ENCODE assay signal across 24 cellular contexts in genomic region chr5:86757824-86758223, GRCh38.
A peak's percentile ranks its signal among the peaks of the same experiment; 100 is the strongest.
DNase-seq lines count a peak whose midpoint lies in the region; ATAC-seq, FAIRE-seq and TF ChIP-seq lines count a peak whose summit lies in the region.
"Had no signal": no experiment of that assay in that cellular context is flagged by ENCODE, and none has a peak within 500 bp of the region (broad histone marks: within the 10 kb centered on the region; RNA-seq: fewer than 3 reads in every experiment).

No MANE protein-coding gene starts in this region.

- ATAC-seq in HG03432 (IDR thresholded peaks at IDR 0.05; ENCODE audit: unreplicated experiment) (peak; percentile 74), K562 (no peak)
- ATAC-seq: activated naive CD8-positive, alpha-beta T cell treated with anti-CD3 and anti-CD28 coated beads, Interleukin-2, amount 50 U/mL, for 24 hours; heart left ventricle; lower lobe of right lung had no signal

- no peak for FAIRE-seq in K562 (lab: Jason Lieb, UNC)
- FAIRE-seq: D721Med had no signal

- no peak overlapping the region for H2AFZ ChIP-seq in K562 (ENCODE audit: low read depth, low read length)
- H2AFZ ChIP-seq: GM23248 had no signal

- H3K27me3 Mint-ChIP-seq in activated naive CD8-positive, alpha-beta T cell treated with anti-CD3 and anti-CD28 coated beads for 36 hours, result no peaks in the 10 kb centered on the region
- H3K27me3 Mint-ChIP-seq: activated naive CD8-positive, alpha-beta T cell treated with anti-CD3 and anti-CD28 coated beads, Interleukin-2, amount 50 U/mL, for 24 hours; B cell had no signal

- POLR2A ChIA-PET in K562 (lab: Yijun Ruan, JAX), result no interaction called here

- DNase-seq in OCI-M1 (lab: John Stamatoyannopoulos, UW) (peak; percentile 85), K562 (ENCODE audit: extremely low read depth in 1 of 4, low spot score in 3 of 4) (peak in 2 of 4 experiments; percentile 4), UCSD-AML1 (lab: John Stamatoyannopoulos, UW; ENCODE audit: unreplicated experiment) (no peak), WERI-Rb-1 (no peak)
- DNase-seq in activated CD4-positive, alpha-beta T cell treated with anti-CD3 and anti-CD28 coated beads, Interleukin-2, amount 50 U/mL, for 4 hours, result no peak
- no peak for DNase-seq in activated naive CD8-positive, alpha-beta T cell treated with anti-CD3 and anti-CD28 coated beads for 36 hours
- DNase-seq: activated CD4-positive, CD25-positive, alpha-beta regulatory T cell; activated naive CD8-positive, alpha-beta T cell treated with anti-CD3 and anti-CD28 coated beads, Interleukin-2, amount 50 U/mL, for 24 hours; caudate nucleus; effector CD8-positive, alpha-beta T cell; GM23248; heart left ventricle; immature natural killer cell; lower lobe of right lung; naive B cell; NCI-H146; Right ventricle myocardium superior; stimulated activated CD4-positive, alpha-beta T cell treated with anti-CD3 and anti-CD28 coated beads, Interleukin-4, amount 100 ng/mL, for 24 hours; T-helper 1 cell had no signal

- no peak overlapping the region for H3K4me3 Mint-ChIP-seq in activated naive CD8-positive, alpha-beta T cell treated with anti-CD3 and anti-CD28 coated beads for 36 hours
- H3K4me3 Mint-ChIP-seq: activated naive CD8-positive, alpha-beta T cell treated with anti-CD3 and anti-CD28 coated beads, Interleukin-2, amount 50 U/mL, for 24 hours; activated T-helper 1 cell treated with anti-CD3 and anti-CD28 coated beads, Interleukin-12 subunit alpha, Interleukin-12 subunit beta, Interleukin-2, Interleukin-4 antibody, amounts not matched to agents 30 ng/mL and 10 ng/mL and 1 ng/mL, durations not matched to agents 14 hours and 24 hours and 36 hours; B cell; immature natural killer cell; naive B cell had no signal

- no peak overlapping the region for H3K4me2 ChIP-seq in K562 (ENCODE audit: insufficient read depth, low read length)

- H3K27ac Mint-ChIP-seq in activated naive CD8-positive, alpha-beta T cell treated with anti-CD3 and anti-CD28 coated beads for 36 hours, result no peak overlapping the region
- H3K27ac Mint-ChIP-seq: activated naive CD8-positive, alpha-beta T cell treated with anti-CD3 and anti-CD28 coated beads, Interleukin-2, amount 50 U/mL, for 24 hours; activated T-helper 1 cell treated with anti-CD3 and anti-CD28 coated beads, Interleukin-12 subunit alpha, Interleukin-12 subunit beta, Interleukin-2, Interleukin-4 antibody, amounts not matched to agents 30 ng/mL and 10 ng/mL and 1 ng/mL, durations not matched to agents 14 hours and 24 hours and 36 hours; B cell; immature natural killer cell; naive B cell had no signal

- no peak overlapping the region for H3K27ac ChIP-seq in K562 (ENCODE audit: extremely low read depth, low read depth, low read length)
- H3K27ac ChIP-seq in WERI-Rb-1, result no peak overlapping the region
- H3K27ac ChIP-seq: GM23248, heart left ventricle, lower lobe of right lung, skin epidermis had no signal

- intact Hi-C loops in K562 (cut with micrococcal nuclease), result no loop called here

- peaks cover 2% of the 10 kb centered on the region for H3K9me3 Mint-ChIP-seq in activated naive CD8-positive, alpha-beta T cell treated with anti-CD3 and anti-CD28 coated beads for 36 hours
- H3K9me3 Mint-ChIP-seq: activated T-helper 1 cell treated with anti-CD3 and anti-CD28 coated beads, Interleukin-12 subunit alpha, Interleukin-12 subunit beta, Interleukin-2, Interleukin-4 antibody, amounts not matched to agents 30 ng/mL and 10 ng/mL and 1 ng/mL, durations not matched to agents 14 hours and 24 hours and 36 hours had no signal

- CTCF ChIA-PET in K562 (lab: Yijun Ruan, JAX; ENCODE audit: low intra/inter-chr PET ratio), result no interaction called here

- H3K4me3 ChIP-seq in K562 (no peak overlapping the region), WERI-Rb-1 (ENCODE audit: low read depth, low read length) (no peak overlapping the region)
- H3K4me3 ChIP-seq: GM23248, heart left ventricle, lower lobe of right lung, skin epidermis had no signal

- H3K9ac ChIP-seq in K562 (ENCODE audit: insufficient read depth in 1 of 2, low read depth in 2 of 2, low read length in 2 of 2), result no peak overlapping the region
- H3K9ac ChIP-seq: GM23248 had no signal

- no peaks in the 10 kb centered on the region for H3K79me2 ChIP-seq in K562 (ENCODE audit: control insufficient read depth, insufficient read depth, low read length)

- no peaks in the 10 kb centered on the region for H3K36me3 Mint-ChIP-seq in activated naive CD8-positive, alpha-beta T cell treated with anti-CD3 and anti-CD28 coated beads for 36 hours
- H3K36me3 Mint-ChIP-seq: immature natural killer cell, naive B cell had no signal

- H3K27me3 ChIP-seq in K562 (ENCODE audit: control insufficient read depth in 2 of 2, insufficient read depth in 2 of 2, low read length in 2 of 2), result no peaks in the 10 kb centered on the region
- no peaks in the 10 kb centered on the region for H3K27me3 ChIP-seq in WERI-Rb-1 (ENCODE audit: insufficient read depth, low read depth, severe bottlenecking)
- H3K27me3 ChIP-seq: heart left ventricle had no signal

- H4K20me1 ChIP-seq in K562 (replicated peaks; ENCODE audit: control insufficient read depth, insufficient read depth, low read length), result no peaks in the 10 kb centered on the region

- H3K36me3 ChIP-seq in K562 (ENCODE audit: control insufficient read depth, insufficient read depth, low read length), result no peaks in the 10 kb centered on the region
- H3K36me3 ChIP-seq in WERI-Rb-1, result no peaks in the 10 kb centered on the region
- H3K36me3 ChIP-seq: heart left ventricle, lower lobe of right lung had no signal

- no peaks in the 10 kb centered on the region for H3K4me1 Mint-ChIP-seq in activated naive CD8-positive, alpha-beta T cell treated with anti-CD3 and anti-CD28 coated beads for 36 hours
- H3K4me1 Mint-ChIP-seq: activated naive CD8-positive, alpha-beta T cell treated with anti-CD3 and anti-CD28 coated beads, Interleukin-2, amount 50 U/mL, for 24 hours; B cell; immature natural killer cell; naive B cell had no signal

- no TSS peak for BruUV-seq in K562 (replicated peaks; lab: Mats Ljungman, UMichigan)

- TF ChIP-seq EP300 in K562 (IDR thresholded peaks at IDR 0.05; ENCODE audit: low read length), result no peak

- no peaks in the 10 kb centered on the region for H3K9me3 ChIP-seq in K562 (replicated peaks; ENCODE audit: control insufficient read depth, insufficient read depth, low read depth, low read length)
- no peaks in the 10 kb centered on the region for H3K9me3 ChIP-seq in WERI-Rb-1 (ENCODE audit: severe bottlenecking)
- H3K9me3 ChIP-seq: heart left ventricle, lower lobe of right lung had no signal

- TF ChIP-seq CTCF in K562 (IDR thresholded peaks at IDR 0.05 in 2 of 3, conservative IDR thresholded peaks at IDR 0.05 in 1 of 3; ENCODE audit: insufficient read depth in 2 of 3, low read depth in 1 of 3, low read length in 3 of 3), result no peak
- TF ChIP-seq CTCF in WERI-Rb-1 (IDR thresholded peaks at IDR 0.05; ENCODE audit: low read depth, low read length), result no peak

- no peak for TF ChIP-seq RAD21 in K562 (CRISPR knock-in tag; conservative IDR thresholded peaks at IDR 0.05 in 1 of 2, IDR thresholded peaks at IDR 0.05 in 1 of 2)

- H3K9me1 ChIP-seq in K562 (ENCODE audit: control insufficient read depth, insufficient read depth, low read length), result no peaks in the 10 kb centered on the region

- H3K4me1 ChIP-seq in K562 (replicated peaks in 1 of 2; ENCODE audit: control insufficient read depth in 2 of 2, insufficient read depth in 2 of 2, low read length in 2 of 2), result no peaks in the 10 kb centered on the region
- H3K4me1 ChIP-seq: heart left ventricle, lower lobe of right lung had no signal

- in situ Hi-C loops in K562 (cut with MboI), result no loop called here

- no peak for TF ChIP-seq POLR2A in K562 (conservative IDR thresholded peaks at IDR 0.05)

- WGBS in K562 (ENCODE audit: insufficient coverage, low coverage, missing lambda C conversion rate), result 0% methylated on average over 5 of the region's 5 CpGs

TF ChIP-seq in K562, 482 proteins besides CTCF, POLR2A, EP300 and RAD21:
- TF ChIP-seq, protein P1, sequence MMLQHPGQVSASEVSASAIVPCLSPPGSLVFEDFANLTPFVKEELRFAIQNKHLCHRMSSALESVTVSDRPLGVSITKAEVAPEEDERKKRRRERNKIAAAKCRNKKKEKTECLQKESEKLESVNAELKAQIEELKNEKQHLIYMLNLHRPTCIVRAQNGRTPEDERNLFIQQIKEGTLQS (IDR thresholded peaks at IDR 0.05), result 0 out of 2 replicates have a peak, but pooled peaks have one; percentile 15
- TF ChIP-seq, protein P1 (CRISPR knock-in tag; conservative IDR thresholded peaks at IDR 0.05), result no peak
- no peak for TF ChIP-seq JUND (IDR thresholded peaks at IDR 0.05; ENCODE audit: borderline replicate concordance, low read depth, low read length)
- TF ChIP-seq JUND (tag; IDR thresholded peaks at IDR 0.05; ENCODE audit: borderline replicate concordance, low read depth, low read length), result peak; percentile 75; the same call in 2 of the 3 replicates
- TF ChIP-seq USF1 (CRISPR knock-in tag; IDR thresholded peaks at IDR 0.05), result no peak
- no peak for TF ChIP-seq EP400 (IDR thresholded peaks at IDR 0.05)
- no peak for TF ChIP-seq SFPQ (IDR thresholded peaks at IDR 0.05; ENCODE audit: low read depth, low read length)
